8 cellular contexts compared by ENCODE assay signal in the genomic region with DNA sequence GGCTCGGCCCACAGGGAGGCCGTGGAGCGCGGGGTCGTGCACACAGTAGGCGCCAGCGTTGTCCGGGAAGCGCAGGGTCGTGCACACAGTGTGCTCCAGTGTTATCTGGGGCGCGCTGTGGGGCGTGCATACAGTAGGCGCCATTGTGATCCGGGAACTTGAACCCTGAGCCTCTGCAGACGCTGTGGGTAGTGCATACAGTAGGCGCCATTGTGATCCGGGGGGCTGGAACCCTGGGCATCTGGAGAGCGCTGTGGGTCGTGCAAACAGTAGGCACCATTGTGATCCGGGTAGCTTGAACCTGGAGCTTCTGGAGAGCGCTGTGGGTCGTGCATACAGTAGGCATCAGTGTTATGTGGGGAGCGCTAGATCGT. TPM values are rescaled to one million over a fixed set of nuclear protein-coding genes. Genes with fewer than 3 reads are reported as not detected.
DNase-seq lines count a peak whose midpoint lies in the region; ATAC-seq and TF ChIP-seq lines count a peak whose summit lies in the region.

No MANE protein-coding gene starts in this region.

- H3K36me3 Mint-ChIP-seq in activated naive CD4-positive, alpha-beta T cell treated with anti-CD3 and anti-CD28 coated beads for 36 hours (ENCODE audit: low read depth), result peaks cover 9% of the 10 kb centered on the region
- H3K36me3 Mint-ChIP-seq in memory B cell, result no peaks in the 10 kb centered on the region

- H3K9me3 Mint-ChIP-seq in activated naive CD4-positive, alpha-beta T cell treated with anti-CD3 and anti-CD28 coated beads for 36 hours, result no peaks in the 10 kb centered on the region
- H3K9me3 Mint-ChIP-seq in memory B cell, result no peaks in the 10 kb centered on the region

- peak; percentile 15 for DNase-seq in activated naive CD4-positive, alpha-beta T cell treated with anti-CD3 and anti-CD28 coated beads for 36 hours
- DNase-seq in activated naive CD4-positive, alpha-beta T cell (lab: John Stamatoyannopoulos, UW), result no peak
- no peak for DNase-seq in breast epithelium (ENCODE audit: low spot score in 2 of 2)
- no peak for DNase-seq in memory B cell (ENCODE audit: low spot score in 2 of 2)
- no peak for DNase-seq in DMS 273 (lab: John Stamatoyannopoulos, UW; ENCODE audit: unreplicated experiment)

- H3K27me3 ChIP-seq in breast epithelium, result no peaks in the 10 kb centered on the region

- intact Hi-C loops in activated naive CD4-positive, alpha-beta T cell treated with anti-CD3 and anti-CD28 coated beads for 36 hours (cut with micrococcal nuclease), result loop anchor here (2.0 to 5.0 kb wide), 4 partner anchors 159 to 331 kb away; a partner anchor contains a TSS
- intact Hi-C loops in breast epithelium (cut with DNase I; ENCODE audit: low total_unique reads), result loop anchor here (2.0 kb wide), 1 partner anchor 70 kb away; no protein-coding TSS in a partner anchor

- H3K4me3 ChIP-seq in breast epithelium (peak overlapping the region; percentile 59 to 94 (median 83)), urinary bladder (ENCODE audit: low read depth, low read length) (peak overlapping the region; percentile 98)

- peak overlapping the region; percentile 83 for H3K4me3 Mint-ChIP-seq in activated naive CD4-positive, alpha-beta T cell treated with anti-CD3 and anti-CD28 coated beads for 36 hours
- peak overlapping the region; percentile 71 for H3K4me3 Mint-ChIP-seq in memory B cell

- H3K27ac ChIP-seq in breast epithelium (peak overlapping the region; percentile 90 to 99), urinary bladder (ENCODE audit: low read depth) (peak overlapping the region; percentile 96)

- peak overlapping the region; percentile 79 for H3K27ac Mint-ChIP-seq in activated naive CD4-positive, alpha-beta T cell treated with anti-CD3 and anti-CD28 coated beads for 36 hours
- peak overlapping the region; percentile 41 for H3K27ac Mint-ChIP-seq in memory B cell

- no peak for TF ChIP-seq CTCF in breast epithelium (IDR thresholded peaks at IDR 0.05)

- no peaks in the 10 kb centered on the region for H3K9me3 ChIP-seq in breast epithelium

- peaks cover 52% of the 10 kb centered on the region for H3K4me1 Mint-ChIP-seq in activated naive CD4-positive, alpha-beta T cell treated with anti-CD3 and anti-CD28 coated beads for 36 hours (ENCODE audit: low read depth)
- H3K4me1 Mint-ChIP-seq in memory B cell, result peaks cover 38% of the 10 kb centered on the region

- CTCF ChIA-PET in activated naive CD4-positive, alpha-beta T cell treated with anti-CD3 and anti-CD28 coated beads for 36 hours (lab: Charles Lee), result interaction anchor here (1.2 kb wide), 1 partner anchor 22 kb away, joined by 3 read pairs; no protein-coding TSS in a partner anchor

- no peaks in the 10 kb centered on the region for H3K36me3 ChIP-seq in breast epithelium
- no peaks in the 10 kb centered on the region for H3K36me3 ChIP-seq in urinary bladder (ENCODE audit: insufficient read depth)

- no peak for ATAC-seq in memory B cell (ENCODE audit: low read depth)
- no peak for ATAC-seq in GM19467 (IDR thresholded peaks at IDR 0.05; ENCODE audit: unreplicated experiment)
- no peak for ATAC-seq in HG03520 (IDR thresholded peaks at IDR 0.05; ENCODE audit: unreplicated experiment)

- whole genome bisulfite sequencing in urinary bladder, result 5% methylated on average over 25 of the region's 25 CpGs

- H3K4me1 ChIP-seq in breast epithelium, result peaks cover 0 to 3% of the 10 kb centered on the region in 2 donors
- H3K4me1 ChIP-seq in urinary bladder (ENCODE audit: insufficient read depth), result no peaks in the 10 kb centered on the region

- no peak for TF ChIP-seq POLR2A in breast epithelium (IDR thresholded peaks at IDR 0.05)

- H3K27me3 Mint-ChIP-seq in activated naive CD4-positive, alpha-beta T cell treated with anti-CD3 and anti-CD28 coated beads for 36 hours (ENCODE audit: low read depth), result no peaks in the 10 kb centered on the region
- H3K27me3 Mint-ChIP-seq in memory B cell, result no peaks in the 10 kb centered on the region

RNA-seq across cellular contexts. Expression of a gene that starts 0.8 kb away (rescaled TPM):
- total RNA-seq in activated naive CD4-positive, alpha-beta T cell treated with anti-CD3 and anti-CD28 coated beads for 36 hours, result 10 to 100 TPM; 13.7 to 17.7 TPM
- total RNA-seq in breast epithelium (10 to 100 TPM; 12.3 to 28.2 (median 27.1) TPM), urinary bladder (24.7 TPM)
- 4.0 TPM for polyA plus RNA-seq in urinary bladder
